8 cellular contexts compared by ENCODE assay signal in genomic region chr11:63858628-63859550, GRCh38. TPM values are rescaled to one million over a fixed set of nuclear protein-coding genes. Genes with fewer than 3 reads are reported as not detected.
DNase-seq lines count a peak whose midpoint lies in the region; ATAC-seq and TF ChIP-seq lines count a peak whose summit lies in the region.

No MANE protein-coding gene starts in this region.

- ATAC-seq in GM18870 (IDR thresholded peaks at IDR 0.05; ENCODE audit: unreplicated experiment) (no peak), GM18868 (IDR thresholded peaks at IDR 0.05; ENCODE audit: unreplicated experiment) (no peak)

- H2AFZ ChIP-seq in parathyroid adenoma: no peak overlapping the region

- CTCF ChIA-PET in Caco-2 (lab: Charles Lee): interaction anchor here (0.6 to 1.0 kb wide), 3 partner anchors 13 to 110 kb away, joined by 3 to 7 read pairs (median 3); no protein-coding TSS in a partner anchor
- CTCF ChIA-PET in GM10248 (lab: Yijun Ruan, JAX): interaction anchor here (1.2 to 2.7 kb wide), 5 partner anchors 9 to 22 kb away, joined by 3 to 10 read pairs (median 7); no protein-coding TSS in a partner anchor

- peak overlapping the region; percentile 56 for H3K27ac ChIP-seq in parathyroid adenoma

- DNase-seq in Caco-2: peak; percentile 81 to 83
- DNase-seq in SKM-1 treated with dmso at 0.1 percent for 144 hours (lab: John Stamatoyannopoulos, UW; ENCODE audit: unreplicated experiment): peak; percentile 87
- peak; percentile 43 for DNase-seq in fibroblast of peridontal ligament (ENCODE audit: extremely low read depth)
- no peak for DNase-seq in GDM1 (lab: John Stamatoyannopoulos, UW)
- no peak for DNase-seq in GM10248 (ENCODE audit: extremely low spot score)

- no peak for TF ChIP-seq CTCF in Caco-2 (IDR thresholded peaks at IDR 0.05; ENCODE audit: insufficient read depth in 1 of 2, low read depth in 1 of 2, low read length in 1 of 2, severe bottlenecking in 1 of 2, unreplicated experiment in 1 of 2)
- TF ChIP-seq CTCF in parathyroid adenoma (IDR thresholded peaks at IDR 0.05): no peak
- no peak for TF ChIP-seq CTCF in GM10248 (IDR thresholded peaks at IDR 0.05; ENCODE audit: control extremely low read depth, extremely low read depth, low read depth, missing control alignments)

- H3K9me3 ChIP-seq in Caco-2 (no peaks in the 10 kb centered on the region), parathyroid adenoma (ENCODE audit: control insufficient read depth, low read length) (no peaks in the 10 kb centered on the region)

- peaks cover 20% of the 10 kb centered on the region for H3K79me2 ChIP-seq in parathyroid adenoma

- BruUV-seq in Caco-2 (replicated peaks; lab: Mats Ljungman, UMichigan): TSS peak; percentile 68

- no peaks in the 10 kb centered on the region for H3K27me3 Mint-ChIP-seq in Caco-2 (ENCODE audit: insufficient read depth, unreplicated experiment)

- intact Hi-C loops in Caco-2 (cut with micrococcal nuclease; ENCODE audit: unreplicated experiment): no loop called here

- H3K36me3 ChIP-seq in Caco-2 (ENCODE audit: control insufficient read depth, insufficient read depth, low read length) (no peaks in the 10 kb centered on the region), parathyroid adenoma (ENCODE audit: control insufficient read depth, insufficient read depth, low read length) (no peaks in the 10 kb centered on the region)

- peaks cover 23% of the 10 kb centered on the region for H3K4me1 Mint-ChIP-seq in Caco-2 (ENCODE audit: low read depth, unreplicated experiment)

- no peaks in the 10 kb centered on the region for H3K27me3 ChIP-seq in Caco-2 (replicated peaks; ENCODE audit: control insufficient read depth, insufficient read depth, low read length)
- no peaks in the 10 kb centered on the region for H3K27me3 ChIP-seq in parathyroid adenoma (ENCODE audit: control insufficient read depth, insufficient read depth, low read length)

- H3K27ac Mint-ChIP-seq in Caco-2 (ENCODE audit: unreplicated experiment): peak overlapping the region; percentile 80

- H3K36me3 Mint-ChIP-seq in Caco-2 (ENCODE audit: insufficient read depth, unreplicated experiment): peaks cover 78% of the 10 kb centered on the region

- POLR2A ChIA-PET in Caco-2 (lab: Charles Lee) (interaction anchor here (0.6 to 1.0 kb wide), 3 partner anchors 29 to 1027 kb away, joined by 3 to 5 read pairs (median 4); partner anchors contain the start of gene STX5), GM10248 (lab: Yijun Ruan, JAX) (no interaction called here)

- peaks cover 38% of the 10 kb centered on the region for H3K4me1 ChIP-seq in Caco-2
- peaks cover 3% of the 10 kb centered on the region for H3K4me1 ChIP-seq in parathyroid adenoma

- no peak overlapping the region for H3K4me2 ChIP-seq in parathyroid adenoma (ENCODE audit: low read length)

- H3K4me3 ChIP-seq in Caco-2 (ENCODE audit: low read depth, low read length): no peak overlapping the region
- no peak overlapping the region for H3K4me3 ChIP-seq in parathyroid adenoma (ENCODE audit: low read depth, low read length)

- H3K9me3 Mint-ChIP-seq in Caco-2 (ENCODE audit: unreplicated experiment): no peaks in the 10 kb centered on the region

- H3K9ac ChIP-seq in parathyroid adenoma: no peak overlapping the region

- no peak overlapping the region for H3K4me3 Mint-ChIP-seq in Caco-2 (ENCODE audit: unreplicated experiment)

RNA-seq across cellular contexts. Expression of gene MARK2, which starts 20.0 kb away (rescaled TPM):
- total RNA-seq in Caco-2 (2022): 63.5 and 64.5 TPM in 2 replicates

RNA-seq across cellular contexts. Expression of gene SPINDOC, which starts 45.6 kb away (rescaled TPM):
- 71.2 and 72.1 TPM in 2 replicates for total RNA-seq in Caco-2 (2022)

RNA-seq across cellular contexts. Expression of gene RCOR2, which starts 58.1 kb away (rescaled TPM):
- 1.5 and 1.8 TPM in 2 replicates for total RNA-seq in Caco-2 (2022)

Comparison
In these comparisons a context has a peak if more than half of its experiments do, and no peak if none do; other contexts are left out.
1. DNase-seq: peak in Caco-2 (2 of 2), SKM-1 treated with dmso at 0.1 percent for 144 hours (single experiment) and fibroblast of peridontal ligament (single experiment); none in GDM1 (single experiment) and GM10248 (single experiment).